In the genomic region with DNA sequence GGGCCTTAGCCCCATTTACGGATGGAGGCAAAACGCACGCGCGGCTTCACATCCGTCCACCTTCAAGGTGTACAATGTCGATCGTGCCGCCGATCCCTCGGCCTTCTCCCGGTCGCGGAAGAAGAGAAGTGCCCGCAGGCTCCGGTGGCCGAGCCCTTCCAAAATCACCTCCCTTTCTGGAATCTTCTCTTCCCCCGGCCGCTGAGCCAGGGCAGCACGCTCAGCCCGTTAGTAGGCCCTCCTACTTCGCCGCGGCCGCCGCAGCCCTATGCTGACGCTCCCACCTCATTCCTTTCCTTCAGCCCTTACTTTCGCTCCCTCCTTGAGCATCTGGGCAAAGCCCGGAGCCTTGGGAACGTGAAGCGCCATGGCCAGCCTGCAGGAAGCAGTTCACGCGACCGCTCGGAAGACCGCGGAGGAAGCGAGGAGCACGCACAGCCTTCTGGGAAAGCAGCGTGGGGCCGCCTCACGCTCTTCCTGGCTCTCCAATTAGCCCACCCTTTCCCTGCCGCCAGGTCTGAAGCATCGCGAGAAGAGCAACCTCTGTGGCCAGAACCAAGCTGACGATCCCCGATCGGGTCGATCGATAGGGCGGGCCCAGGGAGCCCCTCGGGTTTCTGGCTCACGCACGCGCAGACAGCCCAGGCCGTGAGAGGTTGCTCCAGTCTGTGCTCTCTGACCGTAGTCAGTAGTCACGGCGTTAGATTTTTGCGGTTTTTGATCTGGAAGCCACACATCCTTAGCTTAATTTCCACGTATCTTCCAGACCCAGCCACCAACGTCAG, we compare ENCODE assay signal across 1 cellular context.
TF ChIP-seq lines count a peak whose summit lies in the region.

A gene with protein sequence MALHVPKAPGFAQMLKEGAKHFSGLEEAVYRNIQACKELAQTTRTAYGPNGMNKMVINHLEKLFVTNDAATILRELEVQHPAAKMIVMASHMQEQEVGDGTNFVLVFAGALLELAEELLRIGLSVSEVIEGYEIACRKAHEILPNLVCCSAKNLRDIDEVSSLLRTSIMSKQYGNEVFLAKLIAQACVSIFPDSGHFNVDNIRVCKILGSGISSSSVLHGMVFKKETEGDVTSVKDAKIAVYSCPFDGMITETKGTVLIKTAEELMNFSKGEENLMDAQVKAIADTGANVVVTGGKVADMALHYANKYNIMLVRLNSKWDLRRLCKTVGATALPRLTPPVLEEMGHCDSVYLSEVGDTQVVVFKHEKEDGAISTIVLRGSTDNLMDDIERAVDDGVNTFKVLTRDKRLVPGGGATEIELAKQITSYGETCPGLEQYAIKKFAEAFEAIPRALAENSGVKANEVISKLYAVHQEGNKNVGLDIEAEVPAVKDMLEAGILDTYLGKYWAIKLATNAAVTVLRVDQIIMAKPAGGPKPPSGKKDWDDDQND (minus strand): TSS at position 427 of the 785 bp plus-strand sequence. CDS start 58 bp downstream, at position 369.

TF ChIP-seq in HepG2, 621 proteins besides CTCF, POLR2A, EP300 and RAD21 (continued from another document and continues in another):
- no peak for TF ChIP-seq ZNF646 (CRISPR knock-in tag; IDR thresholded peaks at IDR 0.05)
- peak; percentile 94 for TF ChIP-seq GABPB1 (CRISPR knock-in tag; IDR thresholded peaks at IDR 0.05)
- no peak for TF ChIP-seq FOXP1 (IDR thresholded peaks at IDR 0.05)
- peak; percentile 29; the same call in 1 of the 2 replicates for TF ChIP-seq FOXP1 (CRISPR knock-in tag; IDR thresholded peaks at IDR 0.05)
- TF ChIP-seq ZSCAN12 (CRISPR knock-in tag; IDR thresholded peaks at IDR 0.05) = 0 out of 2 replicates have a peak, but pooled peaks have one; percentile 74
- peak; percentile 70; the same call in 1 of the 2 replicates for TF ChIP-seq SMAD3 (CRISPR knock-in tag; IDR thresholded peaks at IDR 0.05)
- TF ChIP-seq NR3C1 (CRISPR knock-in tag; IDR thresholded peaks at IDR 0.05) = no peak
- 0 out of 2 replicates have a peak, but pooled peaks have one; percentile 18 for TF ChIP-seq RBAK (CRISPR knock-in tag; IDR thresholded peaks at IDR 0.05)
- no peak for TF ChIP-seq IRX3 (CRISPR knock-in tag; IDR thresholded peaks at IDR 0.05; ENCODE audit: borderline replicate concordance, low read depth)
- no peak for TF ChIP-seq NFE2 (CRISPR knock-in tag; IDR thresholded peaks at IDR 0.05)
- peak; percentile 96 for TF ChIP-seq ZNF687 (CRISPR knock-in tag; IDR thresholded peaks at IDR 0.05)
- peak; percentile 93 for TF ChIP-seq ZBTB25 (CRISPR knock-in tag; IDR thresholded peaks at IDR 0.05)
- TF ChIP-seq TMF1 (CRISPR knock-in tag; IDR thresholded peaks at IDR 0.05; ENCODE audit: low read depth) = no peak
- TF ChIP-seq HOXD1 (CRISPR knock-in tag; IDR thresholded peaks at IDR 0.05) = 0 out of 2 replicates have a peak, but pooled peaks have one; percentile 19
- TF ChIP-seq NR2F1 (CRISPR knock-in tag; IDR thresholded peaks at IDR 0.05) = no peak
- peak; percentile 75; the same call in 1 of the 2 replicates for TF ChIP-seq ERF (CRISPR knock-in tag; IDR thresholded peaks at IDR 0.05)
- TF ChIP-seq ZNF335 (CRISPR knock-in tag; IDR thresholded peaks at IDR 0.05) = peak; percentile 74
- TF ChIP-seq ZNF761 (CRISPR knock-in tag; conservative IDR thresholded peaks at IDR 0.05) = no peak
- no peak for TF ChIP-seq ARID3A (IDR thresholded peaks at IDR 0.05; ENCODE audit: low read depth, low read length)
- 0 out of 2 replicates have a peak, but pooled peaks have one; percentile 35 for TF ChIP-seq ZNF543 (CRISPR knock-in tag; IDR thresholded peaks at IDR 0.05)
- TF ChIP-seq MYC (CRISPR knock-in tag; IDR thresholded peaks at IDR 0.05; ENCODE audit: borderline replicate concordance) = peak; percentile 98
- TF ChIP-seq ATF7-NPFF (CRISPR knock-in tag; IDR thresholded peaks at IDR 0.05; ENCODE audit: low read depth) = peak; percentile 79; the same call in 1 of the 2 replicates
- TF ChIP-seq, protein P1, sequence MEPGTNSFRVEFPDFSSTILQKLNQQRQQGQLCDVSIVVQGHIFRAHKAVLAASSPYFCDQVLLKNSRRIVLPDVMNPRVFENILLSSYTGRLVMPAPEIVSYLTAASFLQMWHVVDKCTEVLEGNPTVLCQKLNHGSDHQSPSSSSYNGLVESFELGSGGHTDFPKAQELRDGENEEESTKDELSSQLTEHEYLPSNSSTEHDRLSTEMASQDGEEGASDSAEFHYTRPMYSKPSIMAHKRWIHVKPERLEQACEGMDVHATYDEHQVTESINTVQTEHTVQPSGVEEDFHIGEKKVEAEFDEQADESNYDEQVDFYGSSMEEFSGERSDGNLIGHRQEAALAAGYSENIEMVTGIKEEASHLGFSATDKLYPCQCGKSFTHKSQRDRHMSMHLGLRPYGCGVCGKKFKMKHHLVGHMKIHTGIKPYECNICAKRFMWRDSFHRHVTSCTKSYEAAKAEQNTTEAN (CRISPR knock-in tag; conservative IDR thresholded peaks at IDR 0.05) = 0 out of 2 replicates have a peak, but pooled peaks have one; percentile 30
- no peak for TF ChIP-seq HMG20B (CRISPR knock-in tag; conservative IDR thresholded peaks at IDR 0.05)
- TF ChIP-seq ZNF256 (CRISPR knock-in tag; conservative IDR thresholded peaks at IDR 0.05) = no peak; the same call in 1 of the 2 replicates
- no peak for TF ChIP-seq IKZF1 (IDR thresholded peaks at IDR 0.05)
- TF ChIP-seq TFDP2 (CRISPR knock-in tag; IDR thresholded peaks at IDR 0.05) = peak; percentile 89
- no peak for TF ChIP-seq PHF5A (CRISPR knock-in tag; IDR thresholded peaks at IDR 0.05; ENCODE audit: low read depth, unreplicated experiment)
- TF ChIP-seq ZNF501 (CRISPR knock-in tag; IDR thresholded peaks at IDR 0.05) = peak; percentile 99
- TF ChIP-seq ELK4 (CRISPR knock-in tag; IDR thresholded peaks at IDR 0.05; ENCODE audit: borderline replicate concordance) = no peak
- 0 out of 2 replicates have a peak, but pooled peaks have one; percentile 69 for TF ChIP-seq ZNF703 (CRISPR knock-in tag; IDR thresholded peaks at IDR 0.05; ENCODE audit: borderline replicate concordance)
- peak; percentile 98 for TF ChIP-seq ZMYM4 (CRISPR knock-in tag; IDR thresholded peaks at IDR 0.05)
- no peak; the same call in 1 of the 2 replicates for TF ChIP-seq ZFP1 (CRISPR knock-in tag; IDR thresholded peaks at IDR 0.05)
